10 cellular contexts compared by ENCODE assay signal in genomic region chr1:161706483-161707347, GRCh38. TPM values are rescaled to one million over a fixed set of nuclear protein-coding genes. Genes with fewer than 3 reads are reported as not detected.
DNase-seq lines count a peak whose midpoint lies in the region; ATAC-seq and TF ChIP-seq lines count a peak whose summit lies in the region.
"Had no signal": no experiment of that assay in that cellular context is flagged by ENCODE, and none has a peak within 500 bp of the region (broad histone marks: within the 10 kb centered on the region; RNA-seq: fewer than 3 reads in every experiment).

TSS of gene FCRLA (plus strand) at chr1:161707229. CDS start at chr1:161707265, 36 bp downstream.

- H3K4me1 ChIP-seq in naive thymus-derived CD4-positive, alpha-beta T cell (ENCODE audit: control insufficient read depth in 2 of 2, insufficient read depth in 2 of 2, low read length in 2 of 2), result no peaks in the 10 kb centered on the region

- ATAC-seq in GM19455 (IDR thresholded peaks at IDR 0.05; ENCODE audit: unreplicated experiment) (peak; percentile 67), HG03442 (IDR thresholded peaks at IDR 0.05; ENCODE audit: unreplicated experiment) (peak; percentile 60)
- ATAC-seq in activated naive CD8-positive, alpha-beta T cell treated with anti-CD3 and anti-CD28 coated beads, Interleukin-2, amount 50 U/mL, for 24 hours, result peak; percentile 93
- peak; percentile 24 for ATAC-seq in naive thymus-derived CD4-positive, alpha-beta T cell
- ATAC-seq: Panc1 had no signal

- H3K36me3 Mint-ChIP-seq in activated naive CD8-positive, alpha-beta T cell treated with anti-CD3 and anti-CD28 coated beads, Interleukin-2, amount 50 U/mL, for 24 hours (ENCODE audit: low read depth), result no peaks in the 10 kb centered on the region
- H3K36me3 Mint-ChIP-seq in naive thymus-derived CD4-positive, alpha-beta T cell, result no peaks in the 10 kb centered on the region
- H3K36me3 Mint-ChIP-seq in endothelial cell (ENCODE audit: low read depth, unreplicated experiment), result no peaks in the 10 kb centered on the region

- H3K27me3 Mint-ChIP-seq in activated naive CD8-positive, alpha-beta T cell treated with anti-CD3 and anti-CD28 coated beads, Interleukin-2, amount 50 U/mL, for 24 hours, result peaks cover 6% of the 10 kb centered on the region
- H3K27me3 Mint-ChIP-seq in naive thymus-derived CD4-positive, alpha-beta T cell, result peaks cover 0 to 24% (median 6%) of the 10 kb centered on the region in 5 donors
- peaks cover 1% of the 10 kb centered on the region for H3K27me3 Mint-ChIP-seq in endothelial cell (ENCODE audit: unreplicated experiment)

- H3K9me3 ChIP-seq in naive thymus-derived CD4-positive, alpha-beta T cell (ENCODE audit: control insufficient read depth in 2 of 3, low read length in 3 of 3), result no peaks in the 10 kb centered on the region

- H3K27me3 ChIP-seq in naive thymus-derived CD4-positive, alpha-beta T cell (ENCODE audit: control insufficient read depth in 2 of 2, insufficient read depth in 2 of 2, low read length in 2 of 2), result no peaks in the 10 kb centered on the region

- H3K9me3 Mint-ChIP-seq in activated naive CD8-positive, alpha-beta T cell treated with anti-CD3 and anti-CD28 coated beads, Interleukin-2, amount 50 U/mL, for 24 hours, result no peaks in the 10 kb centered on the region
- H3K9me3 Mint-ChIP-seq in naive thymus-derived CD4-positive, alpha-beta T cell, result no peaks in the 10 kb centered on the region
- H3K9me3 Mint-ChIP-seq in endothelial cell (ENCODE audit: unreplicated experiment), result no peaks in the 10 kb centered on the region

- H3K27ac ChIP-seq in naive thymus-derived CD4-positive, alpha-beta T cell (ENCODE audit: low read depth, low read length), result no peak within 1 kb of the TSS

- no peak within 1 kb of the TSS for H3K4me3 Mint-ChIP-seq in activated naive CD8-positive, alpha-beta T cell treated with anti-CD3 and anti-CD28 coated beads, Interleukin-2, amount 50 U/mL, for 24 hours
- no peak within 1 kb of the TSS for H3K4me3 Mint-ChIP-seq in naive thymus-derived CD4-positive, alpha-beta T cell
- no peak within 1 kb of the TSS for H3K4me3 Mint-ChIP-seq in endothelial cell (ENCODE audit: unreplicated experiment)

- no peak within 1 kb of the TSS for H3K27ac Mint-ChIP-seq in activated naive CD8-positive, alpha-beta T cell treated with anti-CD3 and anti-CD28 coated beads, Interleukin-2, amount 50 U/mL, for 24 hours
- H3K27ac Mint-ChIP-seq in naive thymus-derived CD4-positive, alpha-beta T cell, result no peak within 1 kb of the TSS
- H3K27ac Mint-ChIP-seq in endothelial cell (ENCODE audit: unreplicated experiment), result no peak within 1 kb of the TSS

- H3K4me1 Mint-ChIP-seq in activated naive CD8-positive, alpha-beta T cell treated with anti-CD3 and anti-CD28 coated beads, Interleukin-2, amount 50 U/mL, for 24 hours, result peaks cover 8% of the 10 kb centered on the region
- H3K4me1 Mint-ChIP-seq in naive thymus-derived CD4-positive, alpha-beta T cell, result peaks cover 0 to 6% (median 0%) of the 10 kb centered on the region in 7 donors
- H3K4me1 Mint-ChIP-seq in endothelial cell (ENCODE audit: unreplicated experiment), result no peaks in the 10 kb centered on the region

- no peak within 1 kb of the TSS for H3K4me3 ChIP-seq in naive thymus-derived CD4-positive, alpha-beta T cell (ENCODE audit: low read length)
- H3K4me3 ChIP-seq: lung had no signal

- H3K36me3 ChIP-seq in naive thymus-derived CD4-positive, alpha-beta T cell (ENCODE audit: control insufficient read depth in 2 of 3, insufficient read depth in 3 of 3, low read length in 3 of 3), result no peaks in the 10 kb centered on the region

- TF ChIP-seq CTCF in endothelial cell (IDR thresholded peaks at IDR 0.05; ENCODE audit: unreplicated experiment), result no peak

- POLR2A ChIA-PET in naive thymus-derived CD4-positive, alpha-beta T cell (lab: Charles Lee), result no interaction called here

- DNase-seq in Daoy (ENCODE audit: low read depth), result peak; percentile 83
- DNase-seq in activated naive CD8-positive, alpha-beta T cell treated with anti-CD3 and anti-CD28 coated beads, Interleukin-2, amount 50 U/mL, for 24 hours, result no peak
- DNase-seq in naive thymus-derived CD4-positive, alpha-beta T cell, result no peak
- DNase-seq in endothelial cell (ENCODE audit: low spot score), result no peak
- no peak for DNase-seq in activated CD4-positive, alpha-beta T cell treated with anti-CD3 and anti-CD28 coated beads for 4 hours
- no peak for DNase-seq in NCI-H69 (lab: John Stamatoyannopoulos, UW)

- intact Hi-C loops in naive thymus-derived CD4-positive, alpha-beta T cell (cut with micrococcal nuclease), result no loop called here

- CTCF ChIA-PET in naive thymus-derived CD4-positive, alpha-beta T cell (lab: Charles Lee), result interaction anchor here (0.6 kb wide), 1 partner anchor 8 kb away, joined by 4 read pairs; no protein-coding TSS in a partner anchor

RNA-seq across cellular contexts. Expression of gene FCRLA, which starts in this region (rescaled TPM):
- 0.51 TPM in 1 of 2 replicates, not detected in the other for total RNA-seq in Daoy (2014; rRNA removed; shearing (Covaris generic))
- 1 to 10 TPM in 1 of 5 experiments, under 1 TPM in 3, not detected in 1; 0.32 to 1.8 (median 0.53) TPM for total RNA-seq in naive thymus-derived CD4-positive, alpha-beta T cell
- polyA plus RNA-seq in naive thymus-derived CD4-positive, alpha-beta T cell, result under 1 TPM; 0.56 to 0.59 TPM
- total RNA-seq in endothelial cell (ENCODE audit: unreplicated experiment), result not detected

Comparison
In these comparisons a context has a peak if more than half of its experiments do, and no peak if none do; other contexts are left out.
1. Peak in DNase-seq in Daoy; RNA of the gene not detected or under 1 TPM.
2. ATAC-seq: peak in every context shown above with its lines; median percentile 93 in activated naive CD8-positive, alpha-beta T cell treated with anti-CD3 and anti-CD28 coated beads, Interleukin-2, amount 50 U/mL, for 24 hours; 67 in GM19455; 60 in HG03442; 24 in naive thymus-derived CD4-positive, alpha-beta T cell.